31 cellular contexts compared by ENCODE assay signal in the genomic region with DNA sequence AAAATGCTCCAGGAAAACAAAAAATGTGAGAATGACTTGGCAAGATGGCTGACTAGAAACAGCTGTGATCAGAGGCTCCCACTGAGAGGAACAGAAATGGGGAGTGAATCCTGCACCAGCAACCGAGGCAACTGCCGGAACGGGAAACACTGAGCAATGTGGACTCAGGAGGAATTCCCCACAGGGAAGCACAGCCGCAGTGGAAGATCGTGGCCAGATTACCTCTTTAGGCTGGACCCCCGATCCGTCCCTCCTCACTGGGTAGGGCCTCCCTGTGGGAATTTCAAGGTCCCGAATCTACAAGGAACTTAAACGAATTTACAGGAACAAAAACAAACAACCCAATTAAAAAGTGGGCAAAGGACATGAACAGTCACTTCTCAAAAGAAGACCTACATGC.
"Had no signal": no experiment of that assay in that cellular context is flagged by ENCODE, and none has a peak within 500 bp of the region (broad histone marks: within the 10 kb centered on the region; RNA-seq: fewer than 3 reads in every experiment).

No MANE protein-coding gene starts in this region.

- H3K4me3 ChIP-seq: adrenal gland, body of pancreas, breast epithelium had no signal

- H3K36me3 ChIP-seq: adrenal gland, brain microvascular endothelial cell, breast epithelium had no signal

- H3K27ac ChIP-seq: adrenal gland, body of pancreas, brain microvascular endothelial cell, breast epithelium, VCaP had no signal

- ATAC-seq: activated CD8-positive, alpha-beta T cell treated with anti-CD3 and anti-CD28 coated beads for 36 hours; activated naive CD4-positive, alpha-beta T cell treated with anti-CD3 and anti-CD28 coated beads, Interleukin-2, amount 50 U/mL, for 72 hours; activated T-cell treated with anti-CD3 and anti-CD28 coated beads, Interleukin-2, amount 50 U/mL, for 4 hours; activated T-cell treated with anti-CD3 and anti-CD28 coated beads, Interleukin-2, amount 50 U/mL, for 72 hours; activated T-helper 17 cell treated with anti-CD3 and anti-CD28 coated beads, Interleukin-2, amount 50 U/mL, for 72 hours; body of pancreas had no signal

- H3K4me1 ChIP-seq: adrenal gland, body of pancreas, breast epithelium had no signal

- H3K9me3 ChIP-seq: adrenal gland, body of pancreas, breast epithelium had no signal

- DNase-seq: activated B cell treated with CpG ODN at 0.5 μM for 24 hours; activated CD4-positive, alpha-beta memory T cell treated with anti-CD3 and anti-CD28 coated beads for 36 hours; activated CD4-positive, alpha-beta T cell treated with anti-CD3 and anti-CD28 coated beads for 4 hours; activated CD4-positive, alpha-beta T cell treated with anti-CD3 and anti-CD28 coated beads, Interleukin-2, amount 10 ng/mL, durations not matched to agents 24 days and 14 days; activated CD4-positive, alpha-beta T cell treated with anti-CD3 and anti-CD28 coated beads, Interleukin-2, amount 50 U/mL, for 1 hour; activated CD4-positive, alpha-beta T cell treated with anti-CD3 and anti-CD28 coated beads, Interleukin-2, amount 50 U/mL, for 4 hours; activated CD4-positive, CD25-positive, alpha-beta regulatory T cell treated with anti-CD3 and anti-CD28 coated beads, Interleukin-2, amount 50 U/mL, for 72 hours; activated CD8-positive, alpha-beta memory T cell treated with anti-CD3 and anti-CD28 coated beads, Interleukin-2, amount 50 U/mL, for 4 hours; activated CD8-positive, alpha-beta T cell treated with anti-CD3 and anti-CD28 coated beads for 36 hours; activated effector memory CD4-positive, alpha-beta T cell treated with anti-CD3 and anti-CD28 coated beads, Interleukin-2, amount 50 U/mL, for 16 hours; activated gamma-delta T cell treated with Interleukin-2 at 50 U/mL for 16 hours; activated naive CD4-positive, alpha-beta T cell; activated naive CD4-positive, alpha-beta T cell treated with anti-CD3 and anti-CD28 coated beads for 36 hours; activated naive CD4-positive, alpha-beta T cell treated with anti-CD3 and anti-CD28 coated beads, Interleukin-2, amount 50 U/mL, for 16 hours; activated naive CD8-positive, alpha-beta T cell treated with anti-CD3 and anti-CD28 coated beads for 36 hours; activated T-cell treated with anti-CD3 and anti-CD28 coated beads for 4 hours; activated T-cell treated with anti-CD3 and anti-CD28 coated beads, Interleukin-2, amount 50 U/mL, for 1 hour; activated T-cell treated with anti-CD3 and anti-CD28 coated beads, Interleukin-2, amount 50 U/mL, for 4 hours; activated T-cell treated with anti-CD3 and anti-CD28 coated beads, Interleukin-2, amount 50 U/mL, for 72 hours; adrenal gland; amniotic stem cell; aorta; body of pancreas; brain microvascular endothelial cell; central memory CD4-positive, alpha-beta T cell; T-helper 2 cell; T-helper 9 cell had no signal

- H3K27me3 ChIP-seq: adrenal gland, body of pancreas, brain microvascular endothelial cell, breast epithelium had no signal
